In the genomic region with DNA sequence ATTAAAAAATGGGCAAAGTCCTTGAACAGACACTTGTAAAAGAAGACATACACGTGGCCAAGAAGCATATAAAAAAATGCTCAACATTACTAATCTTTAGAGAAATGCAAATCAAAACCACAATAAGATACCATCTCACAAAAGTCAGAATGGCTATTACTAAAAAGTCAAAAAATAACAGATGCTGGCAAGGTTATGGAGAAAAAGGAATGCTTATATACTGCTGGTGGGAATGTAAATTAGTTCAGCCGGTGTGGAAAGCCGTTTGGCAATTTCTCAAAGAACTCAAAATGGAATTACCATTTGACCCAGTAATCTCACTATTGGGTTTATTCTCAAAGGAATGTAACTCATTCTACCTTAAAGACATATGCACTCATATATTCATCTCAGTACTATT, we compare ENCODE assay signal across 20 cellular contexts.
"Had no signal": no experiment of that assay in that cellular context is flagged by ENCODE, and none has a peak within 500 bp of the region (broad histone marks: within the 10 kb centered on the region; RNA-seq: fewer than 3 reads in every experiment).

No MANE protein-coding gene starts in this region.

- H3K27me3 ChIP-seq: neural progenitor cell, spleen, testis, uterus had no signal

- ATAC-seq: activated naive CD8-positive, alpha-beta T cell treated with anti-CD3 and anti-CD28 coated beads, Interleukin-2, amount 50 U/mL, for 24 hours; activated T-cell treated with anti-CD3 and anti-CD28 coated beads, Interleukin-2, amount 50 U/mL, for 72 hours; foreskin keratinocyte; left lobe of liver; lower lobe of right lung had no signal

- H3K9me3 ChIP-seq: lower lobe of right lung, spleen, testis, uterus had no signal

- H3K4me3 ChIP-seq: lower lobe of right lung, neural progenitor cell, spleen, testis, uterus had no signal

- H2AFZ ChIP-seq: neural progenitor cell had no signal

- DNase-seq: activated CD4-positive, alpha-beta memory T cell treated with anti-CD3 and anti-CD28 coated beads, Interleukin-2, amount 10 ng/mL, durations not matched to agents 7 days and 5 days; activated CD4-positive, alpha-beta T cell treated with anti-CD3 and anti-CD28 coated beads for 48 hours; activated gamma-delta T cell; activated naive CD4-positive, alpha-beta T cell treated with anti-CD3 and anti-CD28 coated beads, Interleukin-2, amount 50 U/mL, for 16 hours; activated naive CD8-positive, alpha-beta T cell treated with anti-CD3 and anti-CD28 coated beads, Interleukin-2, amount 50 U/mL, for 24 hours; activated T-cell treated with anti-CD3 and anti-CD28 coated beads, Interleukin-2, amount 50 U/mL, for 72 hours; aorta; cerebellar nuclear complex; foreskin keratinocyte; lower lobe of right lung; naive B cell; retina; spleen; stimulated activated CD4-positive, alpha-beta T cell treated with anti-CD3 and anti-CD28 coated beads, Interleukin-4, amount 100 ng/mL, for 1 hour; stimulated activated naive CD4-positive, alpha-beta T cell; testis; trophoblast cell; uterus had no signal

- H3K36me3 ChIP-seq: lower lobe of right lung, neural progenitor cell, spleen, uterus had no signal

- H3K4me1 ChIP-seq: foreskin keratinocyte, lower lobe of right lung, neural progenitor cell, spleen, testis, uterus had no signal

- H3K4me2 ChIP-seq: neural progenitor cell had no signal

- H3K9ac ChIP-seq: neural progenitor cell had no signal

- H3K27ac ChIP-seq: foreskin keratinocyte, lower lobe of right lung, neural progenitor cell, spleen, testis, uterus had no signal
